In genomic region chr13:114001331-114002008, GRCh38 we compare ENCODE assay signal across 2 cellular contexts.
A peak's percentile ranks its signal among the peaks of the same experiment; 100 is the strongest.
TF ChIP-seq lines count a peak whose summit lies in the region.

No MANE protein-coding gene starts in this region.

TF ChIP-seq in K562, 482 proteins besides CTCF, POLR2A, EP300 and RAD21:
- TF ChIP-seq RBFOX2 (IDR thresholded peaks at IDR 0.05; ENCODE audit: low read depth, low read length) (peak; percentile 24), FOXM1 (IDR thresholded peaks at IDR 0.05; ENCODE audit: low read depth) (no peak), FOXM1 (CRISPR knock-in tag; IDR thresholded peaks at IDR 0.05; ENCODE audit: low read depth) (no peak)
TF ChIP-seq in K562: peak in this region for 1.

TF ChIP-seq in HepG2, 621 proteins besides CTCF, POLR2A, EP300 and RAD21:
- TF ChIP-seq ELF1 (CRISPR knock-in tag; IDR thresholded peaks at IDR 0.05) (no peak), PHF5A (CRISPR knock-in tag; IDR thresholded peaks at IDR 0.05; ENCODE audit: low read depth, unreplicated experiment) (no peak), POLR2AphosphoS5 (IDR thresholded peaks at IDR 0.05; ENCODE audit: low read depth, low read length) (no peak), MAX (IDR thresholded peaks at IDR 0.05) (no peak), HNRNPK (IDR thresholded peaks at IDR 0.05; ENCODE audit: low read depth, low read length, poor library complexity, severe bottlenecking) (no peak), ZNF260 (CRISPR knock-in tag; IDR thresholded peaks at IDR 0.05; ENCODE audit: borderline replicate concordance, low read depth) (no peak), ISX (CRISPR knock-in tag; conservative IDR thresholded peaks at IDR 0.05) (no peak), FIP1L1 (IDR thresholded peaks at IDR 0.05; ENCODE audit: borderline replicate concordance, insufficient read depth, low read depth, low read length) (no peak), ZNF124 (CRISPR knock-in tag; IDR thresholded peaks at IDR 0.05) (no peak), ZNF503 (CRISPR knock-in tag; IDR thresholded peaks at IDR 0.05) (no peak)
- TF ChIP-seq, protein P1, sequence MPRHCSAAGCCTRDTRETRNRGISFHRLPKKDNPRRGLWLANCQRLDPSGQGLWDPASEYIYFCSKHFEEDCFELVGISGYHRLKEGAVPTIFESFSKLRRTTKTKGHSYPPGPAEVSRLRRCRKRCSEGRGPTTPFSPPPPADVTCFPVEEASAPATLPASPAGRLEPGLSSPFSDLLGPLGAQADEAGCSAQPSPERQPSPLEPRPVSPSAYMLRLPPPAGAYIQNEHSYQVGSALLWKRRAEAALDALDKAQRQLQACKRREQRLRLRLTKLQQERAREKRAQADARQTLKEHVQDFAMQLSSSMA (CRISPR knock-in tag; IDR thresholded peaks at IDR 0.05): no peak
